Comparison of ENCODE assay signal across 8 cellular contexts in genomic region chr2:19488009-19488691, GRCh38.
DNase-seq lines count a peak whose midpoint lies in the region; ATAC-seq lines count a peak whose summit lies in the region.

No MANE protein-coding gene starts in this region.

- peaks cover 4% of the 10 kb centered on the region for H3K4me1 Mint-ChIP-seq in T-helper 2 cell treated with Interferon-gamma antibody and Interleukin-4, amounts not matched to agents 5 μg/mL and 100 μg/mL, for 36 hours (ENCODE audit: low read depth)
- peaks cover 8% of the 10 kb centered on the region for H3K4me1 Mint-ChIP-seq in stimulated activated naive CD8-positive, alpha-beta T cell treated with anti-CD3 and anti-CD28 coated beads, Interleukin-15, amount 100 ng/mL, for 72 hours

- H3K27me3 Mint-ChIP-seq in T-helper 2 cell treated with Interferon-gamma antibody and Interleukin-4, amounts not matched to agents 5 μg/mL and 100 μg/mL, for 36 hours (ENCODE audit: low read depth), result peaks cover 18% of the 10 kb centered on the region
- peaks cover 62% of the 10 kb centered on the region for H3K27me3 Mint-ChIP-seq in stimulated activated naive CD8-positive, alpha-beta T cell treated with anti-CD3 and anti-CD28 coated beads, Interleukin-15, amount 100 ng/mL, for 72 hours

- intact Hi-C loops in left ventricle myocardium superior (cut with micrococcal nuclease), result no loop called here

- no peak overlapping the region for H3K4me3 Mint-ChIP-seq in T-helper 2 cell treated with Interferon-gamma antibody and Interleukin-4, amounts not matched to agents 5 μg/mL and 100 μg/mL, for 36 hours
- H3K4me3 Mint-ChIP-seq in stimulated activated naive CD8-positive, alpha-beta T cell treated with anti-CD3 and anti-CD28 coated beads, Interleukin-15, amount 100 ng/mL, for 72 hours, result peak overlapping the region in 1 of 2 donors; percentile 6

- peaks cover 0 to 7% of the 10 kb centered on the region in 2 donors for H3K9me3 Mint-ChIP-seq in activated naive CD4-positive, alpha-beta T cell treated with anti-CD3 and anti-CD28 coated beads, Interleukin-2, amount 50 U/mL, for 72 hours
- H3K9me3 Mint-ChIP-seq in T-helper 2 cell treated with Interferon-gamma antibody and Interleukin-4, amounts not matched to agents 5 μg/mL and 100 μg/mL, for 36 hours, result no peaks in the 10 kb centered on the region
- peaks cover 0 to 13% of the 10 kb centered on the region in 2 donors for H3K9me3 Mint-ChIP-seq in stimulated activated naive CD8-positive, alpha-beta T cell treated with anti-CD3 and anti-CD28 coated beads, Interleukin-15, amount 100 ng/mL, for 72 hours

- peak in 1 of 2 donors; percentile 9 for DNase-seq in activated naive CD4-positive, alpha-beta T cell treated with anti-CD3 and anti-CD28 coated beads, Interleukin-2, amount 50 U/mL, for 72 hours (ENCODE audit: low spot score in 2 of 2)
- no peak for DNase-seq in activated naive CD4-positive, alpha-beta T cell treated with Interleukin-2 at 50 U/mL for 16 hours
- peak; percentile 8 for DNase-seq in T-helper 2 cell treated with Interferon-gamma antibody and Interleukin-4, amounts not matched to agents 5 μg/mL and 100 μg/mL, for 36 hours (ENCODE audit: low spot score)
- DNase-seq in stimulated activated naive CD8-positive, alpha-beta T cell treated with anti-CD3 and anti-CD28 coated beads, Interleukin-15, amount 100 ng/mL, for 72 hours, result peak; percentile 4 to 54
- no peak for DNase-seq in left ventricle myocardium superior
- DNase-seq in central memory CD4-positive, alpha-beta T cell, result no peak

- no peaks in the 10 kb centered on the region for H3K36me3 Mint-ChIP-seq in activated naive CD4-positive, alpha-beta T cell treated with anti-CD3 and anti-CD28 coated beads, Interleukin-2, amount 50 U/mL, for 72 hours
- H3K36me3 Mint-ChIP-seq in T-helper 2 cell treated with Interferon-gamma antibody and Interleukin-4, amounts not matched to agents 5 μg/mL and 100 μg/mL, for 36 hours (ENCODE audit: low read depth), result no peaks in the 10 kb centered on the region

- no peak overlapping the region for H3K27ac Mint-ChIP-seq in activated naive CD4-positive, alpha-beta T cell treated with anti-CD3 and anti-CD28 coated beads, Interleukin-2, amount 50 U/mL, for 72 hours
- no peak overlapping the region for H3K27ac Mint-ChIP-seq in T-helper 2 cell treated with Interferon-gamma antibody and Interleukin-4, amounts not matched to agents 5 μg/mL and 100 μg/mL, for 36 hours
- H3K27ac Mint-ChIP-seq in stimulated activated naive CD8-positive, alpha-beta T cell treated with anti-CD3 and anti-CD28 coated beads, Interleukin-15, amount 100 ng/mL, for 72 hours, result peak overlapping the region; percentile 34 to 86

- ATAC-seq in activated naive CD4-positive, alpha-beta T cell treated with anti-CD3 and anti-CD28 coated beads, Interleukin-2, amount 50 U/mL, for 72 hours, result peak; percentile 64 to 97
- ATAC-seq in HG03064 (IDR thresholded peaks at IDR 0.05; ENCODE audit: low read depth, unreplicated experiment) (peak; percentile 87), left ventricle myocardium superior (no peak), HG02970 (IDR thresholded peaks at IDR 0.05; ENCODE audit: low FRiP score, unreplicated experiment) (no peak)
- peak; percentile 98 for ATAC-seq in stimulated activated naive CD8-positive, alpha-beta T cell treated with anti-CD3 and anti-CD28 coated beads, Interleukin-15, amount 100 ng/mL, for 72 hours

Comparison
In these comparisons a context has a peak if more than half of its experiments do, and no peak if none do; other contexts are left out.
1. ATAC-seq: peak in activated naive CD4-positive, alpha-beta T cell treated with anti-CD3 and anti-CD28 coated beads, Interleukin-2, amount 50 U/mL, for 72 hours (2 of 2), HG03064 (single experiment) and stimulated activated naive CD8-positive, alpha-beta T cell treated with anti-CD3 and anti-CD28 coated beads, Interleukin-15, amount 100 ng/mL, for 72 hours (single experiment); none in left ventricle myocardium superior (single experiment) and HG02970 (single experiment).
2. DNase-seq: peak in T-helper 2 cell treated with Interferon-gamma antibody and Interleukin-4, amounts not matched to agents 5 μg/mL and 100 μg/mL, for 36 hours (single experiment) and stimulated activated naive CD8-positive, alpha-beta T cell treated with anti-CD3 and anti-CD28 coated beads, Interleukin-15, amount 100 ng/mL, for 72 hours (2 of 2); none in activated naive CD4-positive, alpha-beta T cell treated with Interleukin-2 at 50 U/mL for 16 hours (single experiment), left ventricle myocardium superior (single experiment) and central memory CD4-positive, alpha-beta T cell (single experiment).
3. H3K27ac Mint-ChIP-seq: peak in stimulated activated naive CD8-positive, alpha-beta T cell treated with anti-CD3 and anti-CD28 coated beads, Interleukin-15, amount 100 ng/mL, for 72 hours (2 of 2); none in activated naive CD4-positive, alpha-beta T cell treated with anti-CD3 and anti-CD28 coated beads, Interleukin-2, amount 50 U/mL, for 72 hours (0 of 2) and T-helper 2 cell treated with Interferon-gamma antibody and Interleukin-4, amounts not matched to agents 5 μg/mL and 100 μg/mL, for 36 hours (single experiment).